Comparison of ENCODE assay signal across 8 cellular contexts in genomic region chr1:179034720-179035119, GRCh38. TPM values are rescaled to one million over a fixed set of nuclear protein-coding genes. Genes with fewer than 3 reads are reported as not detected.
A peak's percentile ranks its signal among the peaks of the same experiment; 100 is the strongest.
DNase-seq lines count a peak whose midpoint lies in the region; ATAC-seq and TF ChIP-seq lines count a peak whose summit lies in the region.

No MANE protein-coding gene starts in this region.

- no peaks in the 10 kb centered on the region for H3K9me3 ChIP-seq in Peyer's patch

- peaks cover 0 to 27% (median 6%) of the 10 kb centered on the region in 4 donors for H3K4me1 ChIP-seq in Peyer's patch

- no peak overlapping the region for H3K4me3 Mint-ChIP-seq in activated CD4-positive, alpha-beta T cell treated with anti-CD3 and anti-CD28 coated beads for 36 hours
- H3K4me3 Mint-ChIP-seq in endothelial cell (ENCODE audit: unreplicated experiment), result no peak overlapping the region

- TF ChIP-seq POLR2A in Peyer's patch (IDR thresholded peaks at IDR 0.05), result no peak

- H3K27ac Mint-ChIP-seq in activated CD4-positive, alpha-beta T cell treated with anti-CD3 and anti-CD28 coated beads for 36 hours, result peak overlapping the region; percentile 84
- H3K27ac Mint-ChIP-seq in endothelial cell (ENCODE audit: unreplicated experiment), result no peak overlapping the region

- ATAC-seq in activated CD4-positive, alpha-beta T cell treated with anti-CD3 and anti-CD28 coated beads for 36 hours, result peak; percentile 80
- ATAC-seq in HG02642 (IDR thresholded peaks at IDR 0.05; ENCODE audit: poor library complexity, unreplicated experiment), result peak; percentile 80

- no peak for DNase-seq in activated CD4-positive, alpha-beta T cell treated with anti-CD3 and anti-CD28 coated beads for 36 hours
- no peak for DNase-seq in activated CD4-positive, alpha-beta T cell treated with anti-CD3 and anti-CD28 coated beads for 1 hour
- DNase-seq in OCI-M1 (lab: John Stamatoyannopoulos, UW) (peak; percentile 71), hepatic stellate cell (ENCODE audit: low spot score) (peak; percentile 32), endothelial cell (ENCODE audit: low spot score) (no peak), Peyer's patch (no peak)
- no peak for DNase-seq in stimulated activated CD4-positive, alpha-beta T cell treated with anti-CD3 and anti-CD28 coated beads, Interleukin-15, amount 100 ng/mL, for 24 hours

- CTCF ChIA-PET in activated CD4-positive, alpha-beta T cell treated with anti-CD3 and anti-CD28 coated beads for 36 hours (lab: Charles Lee), result no interaction called here

- peaks cover 6% of the 10 kb centered on the region for H3K36me3 Mint-ChIP-seq in activated CD4-positive, alpha-beta T cell treated with anti-CD3 and anti-CD28 coated beads for 36 hours (ENCODE audit: low read depth)
- no peaks in the 10 kb centered on the region for H3K36me3 Mint-ChIP-seq in endothelial cell (ENCODE audit: low read depth, unreplicated experiment)

- POLR2A ChIA-PET in activated CD4-positive, alpha-beta T cell treated with anti-CD3 and anti-CD28 coated beads for 36 hours (lab: Charles Lee), result interaction anchor here (0.5 to 1.8 kb wide), 2 partner anchors 47 to 263 kb away, joined by 5 to 8 read pairs; partner anchors contain the start of gene TOR3A

- H3K4me1 Mint-ChIP-seq in activated CD4-positive, alpha-beta T cell treated with anti-CD3 and anti-CD28 coated beads for 36 hours, result peaks cover 85% of the 10 kb centered on the region
- H3K4me1 Mint-ChIP-seq in endothelial cell (ENCODE audit: unreplicated experiment), result peaks cover 37% of the 10 kb centered on the region

- no peaks in the 10 kb centered on the region for H3K27me3 Mint-ChIP-seq in activated CD4-positive, alpha-beta T cell treated with anti-CD3 and anti-CD28 coated beads for 36 hours
- no peaks in the 10 kb centered on the region for H3K27me3 Mint-ChIP-seq in endothelial cell (ENCODE audit: unreplicated experiment)

- intact Hi-C loops in activated CD4-positive, alpha-beta T cell treated with anti-CD3 and anti-CD28 coated beads for 36 hours (cut with DNase I, micrococcal nuclease), result loop anchor here (1.0 to 5.0 kb wide), 7 partner anchors 8 to 265 kb away; partner anchors contain the start of genes ABL2 (in 2 of the 2) and SOAT1 (in 1 of the 2)

- no peaks in the 10 kb centered on the region for H3K36me3 ChIP-seq in Peyer's patch

- no peaks in the 10 kb centered on the region for H3K27me3 ChIP-seq in Peyer's patch

- TF ChIP-seq CTCF in endothelial cell (IDR thresholded peaks at IDR 0.05; ENCODE audit: unreplicated experiment), result no peak
- TF ChIP-seq CTCF in Peyer's patch (IDR thresholded peaks at IDR 0.05), result no peak

- no peak overlapping the region for H3K4me3 ChIP-seq in Peyer's patch

- peak overlapping the region in 2 of 4 donors; percentile 27 to 40 for H3K27ac ChIP-seq in Peyer's patch

- H3K9me3 Mint-ChIP-seq in activated CD4-positive, alpha-beta T cell treated with anti-CD3 and anti-CD28 coated beads for 36 hours (ENCODE audit: low read depth), result no peaks in the 10 kb centered on the region
- H3K9me3 Mint-ChIP-seq in endothelial cell (ENCODE audit: unreplicated experiment), result no peaks in the 10 kb centered on the region

RNA-seq across cellular contexts. Expression of gene FAM20B, which starts 9.0 kb away (rescaled TPM):
- 10 to 100 TPM; 21.7 to 35.8 TPM for total RNA-seq in activated CD4-positive, alpha-beta T cell treated with anti-CD3 and anti-CD28 coated beads for 36 hours
- total RNA-seq in endothelial cell (ENCODE audit: unreplicated experiment), result 31.4 TPM
- total RNA-seq in Peyer's patch, result 10 to 100 TPM; 13.8 to 18.8 (median 17.2) TPM

RNA-seq across cellular contexts. Expression of gene TOR3A, which starts 47.1 kb away (rescaled TPM):
- total RNA-seq in activated CD4-positive, alpha-beta T cell treated with anti-CD3 and anti-CD28 coated beads for 36 hours, result 10 to 100 TPM; 29.4 TPM
- total RNA-seq in endothelial cell (ENCODE audit: unreplicated experiment) (15.2 TPM), Peyer's patch (10 to 100 TPM; 19.2 to 42.9 (median 33.9) TPM)

Comparison
In these comparisons a context has a peak if more than half of its experiments do, and no peak if none do; other contexts are left out.
1. DNase-seq: peak in OCI-M1 (single experiment) and hepatic stellate cell (single experiment); none in activated CD4-positive, alpha-beta T cell treated with anti-CD3 and anti-CD28 coated beads for 36 hours (single experiment), activated CD4-positive, alpha-beta T cell treated with anti-CD3 and anti-CD28 coated beads for 1 hour (single experiment), stimulated activated CD4-positive, alpha-beta T cell treated with anti-CD3 and anti-CD28 coated beads, Interleukin-15, amount 100 ng/mL, for 24 hours (single experiment), endothelial cell (single experiment) and Peyer's patch (0 of 3).